ENCODE assay signal across 15 cellular contexts in genomic region chr11:128572965-128573364, GRCh38.
"Had no signal": no experiment of that assay in that cellular context is flagged by ENCODE, and none has a peak within 500 bp of the region (broad histone marks: within the 10 kb centered on the region; RNA-seq: fewer than 3 reads in every experiment).

No MANE protein-coding gene starts in this region.

- H3K36me3 Mint-ChIP-seq: T-cell had no signal

- H3K27me3 Mint-ChIP-seq: activated CD4-positive, alpha-beta T cell treated with anti-CD3 and anti-CD28 coated beads, Interleukin-2, amount 10 ng/mL, durations not matched to agents 7 days and 5 days; central memory CD8-positive, alpha-beta T cell; stimulated activated naive CD8-positive, alpha-beta T cell treated with anti-CD3 and anti-CD28 coated beads, Interleukin-15, Interleukin-2, amounts not matched to agents 100 ng/mL and 50 ng/mL, for 24 hours had no signal

- ATAC-seq: activated T-cell treated with anti-CD3 and anti-CD28 coated beads, Interleukin-2, amount 50 U/mL, for 4 hours; natural killer cell; T-cell had no signal

- H3K27ac ChIP-seq: brain microvascular endothelial cell, colonic mucosa, transverse colon, uterus had no signal

- H3K27ac Mint-ChIP-seq: activated CD4-positive, alpha-beta T cell treated with anti-CD3 and anti-CD28 coated beads, Interleukin-2, amount 10 ng/mL, durations not matched to agents 7 days and 5 days; natural killer cell; stimulated activated naive CD8-positive, alpha-beta T cell treated with anti-CD3 and anti-CD28 coated beads, Interleukin-15, Interleukin-2, amounts not matched to agents 100 ng/mL and 50 ng/mL, for 24 hours; T-cell had no signal

- H3K9me3 Mint-ChIP-seq: activated CD4-positive, alpha-beta T cell treated with anti-CD3 and anti-CD28 coated beads, Interleukin-2, amount 10 ng/mL, durations not matched to agents 7 days and 5 days; natural killer cell; stimulated activated naive CD8-positive, alpha-beta T cell treated with anti-CD3 and anti-CD28 coated beads, Interleukin-15, Interleukin-2, amounts not matched to agents 100 ng/mL and 50 ng/mL, for 24 hours had no signal

- H3K9me3 ChIP-seq: colonic mucosa, transverse colon, uterus had no signal

- H3K4me3 Mint-ChIP-seq: activated CD4-positive, alpha-beta T cell treated with anti-CD3 and anti-CD28 coated beads, Interleukin-2, amount 10 ng/mL, durations not matched to agents 7 days and 5 days; central memory CD8-positive, alpha-beta T cell; natural killer cell; stimulated activated naive CD8-positive, alpha-beta T cell treated with anti-CD3 and anti-CD28 coated beads, Interleukin-15, Interleukin-2, amounts not matched to agents 100 ng/mL and 50 ng/mL, for 24 hours; T-cell had no signal

- DNase-seq: activated CD4-positive, alpha-beta T cell treated with anti-CD3 and anti-CD28 coated beads, Interleukin-2, amount 10 ng/mL, durations not matched to agents 7 days and 5 days; activated CD8-positive, alpha-beta memory T cell treated with anti-CD3 and anti-CD28 coated beads, Interleukin-2, amount 50 U/mL, for 4 hours; activated naive CD4-positive, alpha-beta T cell treated with anti-CD3 and anti-CD28 coated beads, Interleukin-2, amount 50 U/mL, for 16 hours; activated T-cell treated with anti-CD3 and anti-CD28 coated beads, Interleukin-2, amount 50 U/mL, for 4 hours; aorta; brain microvascular endothelial cell; colonic mucosa; erythroblast; kidney glomerular epithelial cell; natural killer cell; T-cell; transverse colon; uterus had no signal

- H3K27me3 ChIP-seq: brain microvascular endothelial cell, colonic mucosa, transverse colon, uterus had no signal

- H3K36me3 ChIP-seq: brain microvascular endothelial cell, colonic mucosa, transverse colon, uterus had no signal

- H3K4me3 ChIP-seq: colonic mucosa, transverse colon, uterus had no signal

- H3K4me1 ChIP-seq: colonic mucosa had no signal
